ENCODE assay signal across 18 cellular contexts in the genomic region with DNA sequence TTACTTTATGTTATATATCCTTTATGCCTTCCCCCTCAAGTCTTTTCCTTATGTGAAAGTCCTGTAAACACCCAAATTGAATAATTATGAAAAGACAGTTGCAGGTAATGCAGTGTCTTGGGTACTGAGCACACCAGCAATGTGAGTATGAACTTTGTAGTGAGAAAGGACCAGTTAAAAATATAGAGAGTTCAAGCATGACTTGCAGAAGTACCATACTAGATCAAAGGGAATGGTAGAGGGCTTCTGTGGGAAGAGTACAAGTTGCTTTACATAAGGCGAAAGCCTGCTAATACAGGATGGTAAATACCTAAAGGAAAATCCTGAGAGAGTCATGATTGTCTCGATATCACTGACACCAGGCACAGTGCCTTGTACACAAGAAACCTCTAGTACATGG.
"Had no signal": no experiment of that assay in that cellular context is flagged by ENCODE, and none has a peak within 500 bp of the region (broad histone marks: within the 10 kb centered on the region; RNA-seq: fewer than 3 reads in every experiment).

No MANE protein-coding gene starts in this region.

- H3K4me3 ChIP-seq: colonic mucosa, esophagus squamous epithelium, SJSA1 had no signal

- H3K27ac ChIP-seq: colonic mucosa, VCaP had no signal

- H3K27me3 ChIP-seq: colonic mucosa, esophagus squamous epithelium, SJSA1 had no signal

- H3K9me3 Mint-ChIP-seq: activated naive CD4-positive, alpha-beta T cell treated with anti-CD3 and anti-CD28 coated beads, Interleukin-2, amount 50 U/mL, for 72 hours; stimulated activated memory B cell treated with anti-CD40 and anti-IgM and Interleukin-4, amounts not matched to agents 10 μg/mL and 1 μg/mL and 100 μg/mL, for 72 hours; T-helper 1 cell treated with Interleukin-12 subunit alpha and Interleukin-12 subunit beta and Interleukin-4 antibody, amounts not matched to agents 30 μg/mL and 1 μg/mL, for 36 hours had no signal

- H3K27ac Mint-ChIP-seq: activated naive CD4-positive, alpha-beta T cell treated with anti-CD3 and anti-CD28 coated beads, Interleukin-2, amount 50 U/mL, for 72 hours; stimulated activated memory B cell treated with anti-CD40 and anti-IgM and Interleukin-4, amounts not matched to agents 10 μg/mL and 1 μg/mL and 100 μg/mL, for 72 hours; T-helper 1 cell treated with Interleukin-12 subunit alpha and Interleukin-12 subunit beta and Interleukin-4 antibody, amounts not matched to agents 30 μg/mL and 1 μg/mL, for 36 hours had no signal

- DNase-seq: activated CD4-positive, alpha-beta T cell treated with anti-CD3 and anti-CD28 coated beads, Interleukin-2, amount 50 U/mL, for 1 hour; activated CD4-positive, CD25-positive, alpha-beta regulatory T cell treated with anti-CD3 and anti-CD28 coated beads, Interleukin-2, amount 50 U/mL, for 72 hours; activated CD8-positive, alpha-beta memory T cell treated with anti-CD3 and anti-CD28 coated beads for 24 hours; activated CD8-positive, alpha-beta memory T cell treated with anti-CD3 and anti-CD28 coated beads, Interleukin-2, amount 50 U/mL, for 48 hours; activated gamma-delta T cell treated with Interleukin-2 at 50 U/mL for 16 hours; central memory CD4-positive, alpha-beta T cell; colonic mucosa; esophagus squamous epithelium; midbrain; right cardiac atrium; small intestine; stimulated activated CD4-positive, alpha-beta T cell treated with anti-CD3 and anti-CD28 coated beads, Interleukin-4, amount 100 ng/mL, for 4 hours had no signal

- H3K9me3 ChIP-seq: colonic mucosa, esophagus squamous epithelium, SJSA1 had no signal

- H3K36me3 Mint-ChIP-seq: activated naive CD4-positive, alpha-beta T cell treated with anti-CD3 and anti-CD28 coated beads, Interleukin-2, amount 50 U/mL, for 72 hours had no signal

- H3K4me3 Mint-ChIP-seq: stimulated activated memory B cell treated with anti-CD40 and anti-IgM and Interleukin-4, amounts not matched to agents 10 μg/mL and 1 μg/mL and 100 μg/mL, for 72 hours; T-helper 1 cell treated with Interleukin-12 subunit alpha and Interleukin-12 subunit beta and Interleukin-4 antibody, amounts not matched to agents 30 μg/mL and 1 μg/mL, for 36 hours had no signal

- H3K36me3 ChIP-seq: colonic mucosa, esophagus squamous epithelium, SJSA1 had no signal

- ATAC-seq: activated naive CD4-positive, alpha-beta T cell treated with anti-CD3 and anti-CD28 coated beads, Interleukin-2, amount 50 U/mL, for 72 hours; stimulated activated memory B cell treated with anti-CD40 and anti-IgM and Interleukin-4, amounts not matched to agents 10 μg/mL and 1 μg/mL and 100 μg/mL, for 72 hours had no signal

- H3K27me3 Mint-ChIP-seq: progenitor cell of endocrine pancreas; stimulated activated memory B cell treated with anti-CD40 and anti-IgM and Interleukin-4, amounts not matched to agents 10 μg/mL and 1 μg/mL and 100 μg/mL, for 72 hours had no signal
